15 cellular contexts compared by ENCODE assay signal in genomic region chr11:44716256-44716655, GRCh38. TPM values are rescaled to one million over a fixed set of nuclear protein-coding genes. Genes with fewer than 3 reads are reported as not detected.
DNase-seq lines count a peak whose midpoint lies in the region; ATAC-seq and TF ChIP-seq lines count a peak whose summit lies in the region.
"Had no signal": no experiment of that assay in that cellular context is flagged by ENCODE, and none has a peak within 500 bp of the region (broad histone marks: within the 10 kb centered on the region; RNA-seq: fewer than 3 reads in every experiment).

No MANE protein-coding gene starts in this region.

- H4K20me1 ChIP-seq in neural progenitor cell (ENCODE audit: low read depth), result no peaks in the 10 kb centered on the region

- TF ChIP-seq EP300 in stomach (IDR thresholded peaks at IDR 0.05), result no peak

- no peaks in the 10 kb centered on the region for H3K79me2 ChIP-seq in neural progenitor cell (ENCODE audit: low read depth)

- no peak overlapping the region for H2AFZ ChIP-seq in neural progenitor cell (replicated peaks)

- H3K27ac Mint-ChIP-seq in neural progenitor cell, result peak overlapping the region; percentile 87
- H3K27ac Mint-ChIP-seq: CD14-positive monocyte; CD8-positive, alpha-beta T cell; H9 had no signal

- peak overlapping the region; percentile 62 for H3K4me2 ChIP-seq in neural progenitor cell

- no peak for TF ChIP-seq POLR2A in stomach (IDR thresholded peaks at IDR 0.05)

- no peak overlapping the region for H3K4me3 Mint-ChIP-seq in neural progenitor cell
- H3K4me3 Mint-ChIP-seq: CD14-positive monocyte; CD8-positive, alpha-beta T cell; H9 had no signal

- H3K4me1 Mint-ChIP-seq in neural progenitor cell, result peaks cover 61% of the 10 kb centered on the region

- DNase-seq in HuH-7 (ENCODE audit: low spot score) (peak; percentile 64), left lobe of liver (ENCODE audit: low spot score) (peak; percentile 53), neural progenitor cell (ENCODE audit: low spot score) (no peak), stomach (no peak), SIG-M5 (lab: John Stamatoyannopoulos, UW) (no peak), left ventricle myocardium inferior (no peak), kidney glomerular epithelial cell (lab: John Stamatoyannopoulos, UW) (no peak)
- DNase-seq: CD8-positive, alpha-beta T cell; COR-L47; GF-D8; GOT3; H9 had no signal

- ATAC-seq in left lobe of liver, result peak; percentile 93
- ATAC-seq: CD8-positive, alpha-beta T cell had no signal

- no peaks in the 10 kb centered on the region for H3K9me3 ChIP-seq in neural progenitor cell (ENCODE audit: low read depth)
- H3K9me3 ChIP-seq in stomach, result no peaks in the 10 kb centered on the region
- H3K9me3 ChIP-seq in left ventricle myocardium inferior (replicated peaks), result no peaks in the 10 kb centered on the region

- H3K9me3 Mint-ChIP-seq in neural progenitor cell, result no peaks in the 10 kb centered on the region
- H3K9me3 Mint-ChIP-seq: CD8-positive, alpha-beta T cell; H9 had no signal

- H3K9ac ChIP-seq in neural progenitor cell, result no peak overlapping the region

- peaks cover 25% of the 10 kb centered on the region for H3F3A ChIP-seq in neural progenitor cell (ENCODE audit: low read depth)

- H3K36me3 Mint-ChIP-seq in neural progenitor cell, result no peaks in the 10 kb centered on the region
- H3K36me3 Mint-ChIP-seq: CD14-positive monocyte; CD8-positive, alpha-beta T cell had no signal

- H3K4me1 ChIP-seq in neural progenitor cell, result peaks cover 30% of the 10 kb centered on the region
- H3K4me1 ChIP-seq in stomach, result no peaks in the 10 kb centered on the region
- H3K4me1 ChIP-seq in left ventricle myocardium inferior, result no peaks in the 10 kb centered on the region

- H3K27me3 Mint-ChIP-seq in neural progenitor cell (ENCODE audit: insufficient read depth, low read depth), result peaks cover 18% of the 10 kb centered on the region

- H3K4me3 ChIP-seq in neural progenitor cell (no peak overlapping the region), stomach (no peak overlapping the region), left ventricle myocardium inferior (no peak overlapping the region)

- intact Hi-C loops in stomach (cut with DNase I; ENCODE audit: low total_unique reads) (no loop called here), left ventricle myocardium inferior (cut with micrococcal nuclease) (no loop called here)

- H3K27me3 ChIP-seq in neural progenitor cell (no peaks in the 10 kb centered on the region), stomach (peaks cover 0 to 6% (median 3%) of the 10 kb centered on the region in 3 donors), left ventricle myocardium inferior (ENCODE audit: low read depth) (no peaks in the 10 kb centered on the region)

- TF ChIP-seq CTCF in VCaP (conservative IDR thresholded peaks at IDR 0.05) (no peak), neural progenitor cell (IDR thresholded peaks at IDR 0.05) (no peak), stomach (IDR thresholded peaks at IDR 0.05) (no peak), left ventricle myocardium inferior (IDR thresholded peaks at IDR 0.05; ENCODE audit: borderline replicate concordance) (no peak)

- H3K27ac ChIP-seq in VCaP (peak overlapping the region; percentile 27; the same call in 1 of the 2 replicates), neural progenitor cell (no peak overlapping the region), stomach (no peak overlapping the region), left ventricle myocardium inferior (replicated peaks) (no peak overlapping the region)

- 47 to 74% (median 56%) methylated on average over 6 of the region's 6 CpGs for WGBS in stomach, 5 donors

- H3K36me3 ChIP-seq in neural progenitor cell (no peaks in the 10 kb centered on the region), stomach (no peaks in the 10 kb centered on the region), left ventricle myocardium inferior (no peaks in the 10 kb centered on the region)

RNA-seq across cellular contexts. Expression of gene TSPAN18, which starts 10.5 kb away (rescaled TPM):
- 4.2 TPM for total RNA-seq in left lobe of liver
- total RNA-seq in neural progenitor cell (ENCODE audit: low replicate concordance), result 16.5 and 33.0 TPM in 2 replicates
- total RNA-seq in stomach, result 10 to 100 TPM in 4 of 5 donors, 1 to 10 TPM in 1; 9.1 to 60.3 (median 25.9) TPM
- 1 to 10 TPM; 2.1 to 6.6 (median 2.3) TPM for polyA plus RNA-seq in stomach
- 129 TPM for total RNA-seq in left ventricle myocardium inferior
- total RNA-seq: HT1080 had no signal
- polyA plus RNA-seq: CD14-positive monocyte had no signal

Comparison
In these comparisons a context has a peak if more than half of its experiments do, and no peak if none do; other contexts are left out.
1. DNase-seq: peak in HuH-7 (single experiment) and left lobe of liver (single experiment); none in neural progenitor cell (single experiment), stomach (single experiment), SIG-M5 (single experiment), left ventricle myocardium inferior (single experiment) and kidney glomerular epithelial cell (single experiment).